In genomic region chr6:49401063-49401462, GRCh38 we compare ENCODE assay signal across 17 cellular contexts.
DNase-seq lines count a peak whose midpoint lies in the region; ATAC-seq lines count a peak whose summit lies in the region.
"Had no signal": no experiment of that assay in that cellular context is flagged by ENCODE, and none has a peak within 500 bp of the region (broad histone marks: within the 10 kb centered on the region; RNA-seq: fewer than 3 reads in every experiment).

No MANE protein-coding gene starts in this region.

- H3K27me3 ChIP-seq in MG63: no peaks in the 10 kb centered on the region
- H3K27me3 ChIP-seq: BE2C had no signal

- H3K4me3 Mint-ChIP-seq in activated T-cell treated with anti-CD3 and anti-CD28 coated beads, Interleukin-2, amount 50 U/mL, for 72 hours: no peak overlapping the region
- H3K4me3 Mint-ChIP-seq: CD4-positive, CD25-positive, alpha-beta regulatory T cell; CD8-positive, alpha-beta memory T cell had no signal

- no peaks in the 10 kb centered on the region for H3K4me1 Mint-ChIP-seq in activated T-cell treated with anti-CD3 and anti-CD28 coated beads, Interleukin-2, amount 50 U/mL, for 72 hours (ENCODE audit: low read depth)
- H3K4me1 Mint-ChIP-seq: CD4-positive, CD25-positive, alpha-beta regulatory T cell; CD8-positive, alpha-beta memory T cell had no signal

- DNase-seq in HS-27A (ENCODE audit: low read depth) (peak; percentile 54), MG63 (peak; percentile 69), iris pigment epithelial cell (ENCODE audit: low read depth) (peak; percentile 1), RPMI8226 (no peak), dedifferentiated amniotic fluid mesenchymal stem cell (ENCODE audit: extremely low spot score) (no peak)
- no peak for DNase-seq in activated T-cell treated with anti-CD3 and anti-CD28 coated beads, Interleukin-2, amount 50 U/mL, for 72 hours
- DNase-seq: ACHN; BE2C; C1 segment of cervical spinal cord; CD4-positive, CD25-positive, alpha-beta regulatory T cell; CD8-positive, alpha-beta memory T cell; COR-L47; DMS 273 treated with DMSO at 0.1 percent for 48 hours; DMS53; DND-41; GM23248; HCEC 1CT had no signal

- no peaks in the 10 kb centered on the region for H3K36me3 Mint-ChIP-seq in activated T-cell treated with anti-CD3 and anti-CD28 coated beads, Interleukin-2, amount 50 U/mL, for 72 hours (ENCODE audit: insufficient read depth in 2 of 2)
- H3K36me3 Mint-ChIP-seq: CD4-positive, CD25-positive, alpha-beta regulatory T cell; CD8-positive, alpha-beta memory T cell had no signal

- H3K9me3 ChIP-seq in MG63: no peaks in the 10 kb centered on the region
- H3K9me3 ChIP-seq: BE2C had no signal

- peaks cover 15% of the 10 kb centered on the region for H3K27me3 Mint-ChIP-seq in activated T-cell treated with anti-CD3 and anti-CD28 coated beads, Interleukin-2, amount 50 U/mL, for 72 hours (ENCODE audit: low read depth)
- H3K27me3 Mint-ChIP-seq: CD4-positive, CD25-positive, alpha-beta regulatory T cell had no signal

- H3K27ac Mint-ChIP-seq in activated T-cell treated with anti-CD3 and anti-CD28 coated beads, Interleukin-2, amount 50 U/mL, for 72 hours: no peak overlapping the region
- H3K27ac Mint-ChIP-seq: CD4-positive, CD25-positive, alpha-beta regulatory T cell; CD8-positive, alpha-beta memory T cell had no signal

- no peaks in the 10 kb centered on the region for H3K36me3 ChIP-seq in MG63
- H3K36me3 ChIP-seq: BE2C had no signal

- no peak for ATAC-seq in activated T-cell treated with anti-CD3 and anti-CD28 coated beads, Interleukin-2, amount 50 U/mL, for 72 hours (replicated peaks in 1 of 2)

- no peaks in the 10 kb centered on the region for H3K9me3 Mint-ChIP-seq in activated T-cell treated with anti-CD3 and anti-CD28 coated beads, Interleukin-2, amount 50 U/mL, for 72 hours
- H3K9me3 Mint-ChIP-seq: CD8-positive, alpha-beta memory T cell had no signal

- H3K4me3 ChIP-seq in MG63: no peak overlapping the region
- H3K4me3 ChIP-seq: GM23248 had no signal

Comparison
In these comparisons a context has a peak if more than half of its experiments do, and no peak if none do; other contexts are left out.
1. DNase-seq: peak in HS-27A (single experiment), MG63 (single experiment) and iris pigment epithelial cell (single experiment); none in activated T-cell treated with anti-CD3 and anti-CD28 coated beads, Interleukin-2, amount 50 U/mL, for 72 hours (0 of 2), RPMI8226 (single experiment) and dedifferentiated amniotic fluid mesenchymal stem cell (single experiment).